11 cellular contexts compared by ENCODE assay signal in the genomic region with DNA sequence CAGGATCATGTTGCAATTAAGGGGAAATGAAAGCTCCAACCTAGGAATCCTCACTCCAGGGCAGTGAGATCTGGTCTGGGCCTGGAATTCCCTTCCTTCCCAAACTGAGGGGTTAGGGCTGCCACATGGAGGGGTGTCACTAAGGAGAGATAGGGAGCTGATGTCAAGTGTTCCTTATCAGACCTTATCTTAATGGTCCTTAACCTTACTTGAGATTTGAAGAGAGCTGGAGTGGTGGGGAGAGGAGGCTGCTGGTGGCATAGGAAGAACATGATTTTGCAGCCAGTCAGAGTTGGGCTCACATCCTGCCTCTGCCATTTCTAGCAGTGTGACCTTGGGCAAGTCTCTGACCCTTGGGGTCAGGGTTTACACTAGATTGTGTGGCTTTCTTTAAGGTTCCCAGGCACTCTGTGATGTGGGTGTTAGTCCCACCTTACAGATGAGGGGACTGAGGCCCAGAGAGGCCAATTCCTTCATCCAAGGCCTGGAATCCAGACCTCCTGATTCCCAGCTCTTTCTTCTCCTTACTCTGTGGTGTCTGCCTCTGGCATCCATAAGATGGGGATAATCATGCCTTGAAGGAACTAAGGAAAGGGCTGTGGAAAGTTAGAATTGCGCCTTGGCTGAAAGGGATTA. TPM values are rescaled to one million over a fixed set of nuclear protein-coding genes. Genes with fewer than 3 reads are reported as not detected.
A peak's percentile ranks its signal among the peaks of the same experiment; 100 is the strongest.
DNase-seq lines count a peak whose midpoint lies in the region; ATAC-seq and TF ChIP-seq lines count a peak whose summit lies in the region.
"Had no signal": no experiment of that assay in that cellular context is flagged by ENCODE, and none has a peak within 500 bp of the region (broad histone marks: within the 10 kb centered on the region; RNA-seq: fewer than 3 reads in every experiment).

No MANE protein-coding gene starts in this region.

- H3K4me3 Mint-ChIP-seq in neural progenitor cell: no peak overlapping the region
- H3K4me3 Mint-ChIP-seq: memory B cell had no signal

- TF ChIP-seq CTCF in 22Rv1 (IDR thresholded peaks at IDR 0.05) (no peak), RWPE2 (IDR thresholded peaks at IDR 0.05; ENCODE audit: poor library complexity, severe bottlenecking) (no peak), foreskin keratinocyte (conservative IDR thresholded peaks at IDR 0.05) (no peak), neural progenitor cell (IDR thresholded peaks at IDR 0.05) (no peak)

- peak overlapping the region; percentile 50 for H3K4me2 ChIP-seq in neural progenitor cell

- H3K4me3 ChIP-seq in RWPE2 (ENCODE audit: severe bottlenecking) (no peak overlapping the region), neural progenitor cell (no peak overlapping the region)
- H3K4me3 ChIP-seq: dorsolateral prefrontal cortex had no signal

- H3K9me3 ChIP-seq in RWPE2 (ENCODE audit: severe bottlenecking) (no peaks in the 10 kb centered on the region), neural progenitor cell (ENCODE audit: low read depth) (no peaks in the 10 kb centered on the region)

- no peaks in the 10 kb centered on the region for H3K9me3 Mint-ChIP-seq in neural progenitor cell
- H3K9me3 Mint-ChIP-seq: memory B cell had no signal

- ATAC-seq in RWPE2 (ENCODE audit: low read depth) (no peak), foreskin keratinocyte (no peak), HG03354 (IDR thresholded peaks at IDR 0.05; ENCODE audit: poor library complexity, severe bottlenecking, unreplicated experiment) (no peak)

- peaks cover 4% of the 10 kb centered on the region for H3K27me3 Mint-ChIP-seq in neural progenitor cell (ENCODE audit: insufficient read depth, low read depth)

- peaks cover 92% of the 10 kb centered on the region for H3K79me2 ChIP-seq in neural progenitor cell (ENCODE audit: low read depth)

- H3K4me1 ChIP-seq in RWPE2 (ENCODE audit: insufficient read depth, poor library complexity, severe bottlenecking) (peaks cover 65% of the 10 kb centered on the region), foreskin keratinocyte (peaks cover 38% of the 10 kb centered on the region), neural progenitor cell (peaks cover 38% of the 10 kb centered on the region)

- intact Hi-C loops in posterior cingulate gyrus (cut with DNase I): no loop called here

- peaks cover 6% of the 10 kb centered on the region for H3K36me3 Mint-ChIP-seq in neural progenitor cell
- H3K36me3 Mint-ChIP-seq: memory B cell had no signal

- H3K27me3 ChIP-seq in RWPE2 (ENCODE audit: insufficient read depth, poor library complexity, severe bottlenecking) (no peaks in the 10 kb centered on the region), foreskin keratinocyte (no peaks in the 10 kb centered on the region), neural progenitor cell (no peaks in the 10 kb centered on the region)
- H3K27me3 ChIP-seq: dorsolateral prefrontal cortex had no signal

- H3F3A ChIP-seq in neural progenitor cell (ENCODE audit: low read depth): peaks cover 36% of the 10 kb centered on the region

- peaks cover 82% of the 10 kb centered on the region for H4K20me1 ChIP-seq in neural progenitor cell (ENCODE audit: low read depth)

- peak overlapping the region; percentile 37 for H3K27ac Mint-ChIP-seq in neural progenitor cell
- H3K27ac Mint-ChIP-seq: memory B cell had no signal

- no peak overlapping the region for H3K9ac ChIP-seq in neural progenitor cell

- H3K27ac ChIP-seq in 22Rv1: peak overlapping the region; percentile 77
- H3K27ac ChIP-seq in RWPE2 (ENCODE audit: poor library complexity, severe bottlenecking): peak overlapping the region; percentile 100
- peak overlapping the region; percentile 80 for H3K27ac ChIP-seq in foreskin keratinocyte
- H3K27ac ChIP-seq in neural progenitor cell: no peak overlapping the region

- H2AFZ ChIP-seq in neural progenitor cell (replicated peaks): no peak overlapping the region

- DNase-seq in RWPE2 (ENCODE audit: low spot score) (no peak), foreskin keratinocyte (no peak), neural progenitor cell (ENCODE audit: low spot score) (no peak), NCI-H748 treated with DMSO at 0.1 percent for 48 hours (lab: John Stamatoyannopoulos, UW) (no peak), posterior cingulate gyrus (no peak), NCI-H510A treated with DMSO at 0.1 percent for 48 hours (lab: John Stamatoyannopoulos, UW) (no peak)
- DNase-seq: 8988T, dorsolateral prefrontal cortex had no signal

- H3K36me3 ChIP-seq in RWPE2 (ENCODE audit: low read depth) (peaks cover 15% of the 10 kb centered on the region), neural progenitor cell (no peaks in the 10 kb centered on the region)

- H3K4me1 Mint-ChIP-seq in neural progenitor cell: peaks cover 60% of the 10 kb centered on the region

RNA-seq across cellular contexts. Expression of a gene that starts 56.3 kb away (rescaled TPM):
- 4.5 and 6.6 TPM in 2 replicates for total RNA-seq in foreskin keratinocyte
- polyA plus RNA-seq in foreskin keratinocyte: 1.6 and 2.2 TPM in 2 replicates
- total RNA-seq in neural progenitor cell (ENCODE audit: low replicate concordance): not detected in 2 replicates

RNA-seq across cellular contexts. Expression of a gene that starts 58.2 kb away (rescaled TPM):
- 119 and 130 TPM in 2 replicates for total RNA-seq in foreskin keratinocyte
- polyA plus RNA-seq in foreskin keratinocyte: 95.9 and 107 TPM in 2 replicates
- total RNA-seq in neural progenitor cell (ENCODE audit: low replicate concordance): 38.2 and 61.5 TPM in 2 replicates

RNA-seq across cellular contexts. Expression of a gene that starts 58.5 kb away (rescaled TPM):
- total RNA-seq in foreskin keratinocyte (27.6 and 28.6 TPM in 2 replicates), neural progenitor cell (ENCODE audit: low replicate concordance) (72.9 and 107 TPM in 2 replicates)
- 8.1 and 12.4 TPM in 2 replicates for polyA plus RNA-seq in foreskin keratinocyte
